1 cellular context compared by ENCODE assay signal in genomic region chr22:29786026-29786425, GRCh38.
TF ChIP-seq lines count a peak whose summit lies in the region.

No MANE protein-coding gene starts in this region.

TF ChIP-seq in GM23338, 12 proteins besides CTCF, POLR2A, EP300 and RAD21 (continued from another document):
- TF ChIP-seq ZNF462 (CRISPR knock-in tag; IDR thresholded peaks at IDR 0.05) (no peak), JUNB (IDR thresholded peaks at IDR 0.05; ENCODE audit: unreplicated experiment) (no peak), ETS1 (IDR thresholded peaks at IDR 0.05) (no peak), NANOG (IDR thresholded peaks at IDR 0.05; ENCODE audit: borderline replicate concordance) (no peak), STAT1 (IDR thresholded peaks at IDR 0.05; ENCODE audit: unreplicated experiment) (no peak), REST (IDR thresholded peaks at IDR 0.05; ENCODE audit: unreplicated experiment) (no peak), ZNF114 (CRISPR knock-in tag; IDR thresholded peaks at IDR 0.05) (no peak)
